24 cellular contexts compared by ENCODE assay signal in the genomic region with DNA sequence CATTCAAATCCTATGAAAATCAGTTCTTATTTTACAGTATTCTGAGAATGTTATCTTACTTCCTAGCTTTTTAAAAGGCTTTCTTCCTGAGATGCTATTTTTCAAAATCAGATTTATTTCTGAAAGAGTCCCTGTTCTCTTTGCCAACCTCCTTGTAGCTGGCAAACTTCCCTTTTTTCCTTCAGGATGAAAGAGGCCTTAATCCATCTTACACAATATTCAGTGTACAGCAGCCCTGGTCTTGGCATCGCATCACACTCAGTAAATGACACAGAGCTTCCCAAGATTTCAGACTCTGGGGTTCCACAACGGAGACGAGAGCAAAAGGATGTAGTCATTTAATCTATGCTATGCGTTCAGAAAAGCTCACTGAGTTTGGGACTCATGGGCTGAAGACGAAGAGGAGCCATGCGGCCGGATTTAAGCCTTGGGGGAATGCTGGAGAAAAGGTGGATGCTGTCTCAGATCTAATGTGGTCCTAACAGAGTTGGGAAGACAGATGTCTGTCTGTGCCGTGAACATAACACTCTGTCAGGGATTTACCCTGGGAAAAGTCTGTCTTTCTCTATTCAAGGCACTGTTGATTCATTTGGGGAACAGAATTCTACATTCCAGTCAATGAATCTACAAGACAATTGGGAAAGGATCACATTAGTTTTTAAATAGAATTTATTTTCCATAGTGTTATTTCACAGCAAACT.
DNase-seq lines count a peak whose midpoint lies in the region; ATAC-seq and TF ChIP-seq lines count a peak whose summit lies in the region.
"Had no signal": no experiment of that assay in that cellular context is flagged by ENCODE, and none has a peak within 500 bp of the region (broad histone marks: within the 10 kb centered on the region; RNA-seq: fewer than 3 reads in every experiment).

No MANE protein-coding gene starts in this region.

- H3K4me1 ChIP-seq in foreskin keratinocyte (no peaks in the 10 kb centered on the region), neuronal stem cell (ENCODE audit: control insufficient read depth in 2 of 2, insufficient read depth in 1 of 2, low read depth in 1 of 2, low read length in 2 of 2) (peaks cover 3 to 13% of the 10 kb centered on the region in 2 donors)

- DNase-seq in Ammon's horn (ENCODE audit: low spot score) (peak; percentile 54), SK-N-MC (ENCODE audit: low read depth, low spot score) (no peak), foreskin keratinocyte (no peak), neuronal stem cell (ENCODE audit: low spot score) (no peak), GM13976 (ENCODE audit: low spot score) (no peak), DMS79 treated with DMSO at 0.1 percent for 48 hours (lab: John Stamatoyannopoulos, UW) (no peak)
- DNase-seq: activated CD8-positive, alpha-beta T cell treated with anti-CD3 and anti-CD28 coated beads, Interleukin-2, amount 10 ng/mL, durations not matched to agents 7 days and 5 days; activated T-cell treated with anti-CD3 and anti-CD28 coated beads, Interleukin-2, amount 50 U/mL, for 72 hours; CD4-positive, alpha-beta T cell; DMS53; H7; MV-4-11; NCI-H1930; NCI-H446; RPMI8226; T-helper 1 cell had no signal

- H3K4me2 ChIP-seq in neuronal stem cell (ENCODE audit: insufficient read depth, low read length, poor library complexity, severe bottlenecking) = no peak overlapping the region

- no CpG with 5 or more reads among the region's 8 CpGs for WGBS in neuronal stem cell (ENCODE audit: extremely low coverage in 2 of 2, insufficient read length in 2 of 2, insufficient replicate concordance in 1 of 2), 2 donors

- no peak overlapping the region for H2BK120ac ChIP-seq in neuronal stem cell (ENCODE audit: low read depth, low read length)

- H3K9ac ChIP-seq in SK-N-MC (ENCODE audit: insufficient read length) (peak overlapping the region; percentile 46), neuronal stem cell (ENCODE audit: low read depth, low read length, poor library complexity) (no peak overlapping the region)

- no peak for TF ChIP-seq CTCF in foreskin keratinocyte (conservative IDR thresholded peaks at IDR 0.05)
- no peak for TF ChIP-seq CTCF in GM13976 (IDR thresholded peaks at IDR 0.05; ENCODE audit: borderline replicate concordance, control extremely low read depth, extremely low read depth, insufficient read depth, missing control alignments)

- H3K27me3 ChIP-seq in foreskin keratinocyte (peaks cover 16% of the 10 kb centered on the region), neuronal stem cell (ENCODE audit: control insufficient read depth in 3 of 3, insufficient read depth in 3 of 3, low read depth in 1 of 3, low read length in 3 of 3) (peaks cover 0 to 1% (median 0%) of the 10 kb centered on the region in 3 experiments)

- no peaks in the 10 kb centered on the region for H3K79me1 ChIP-seq in neuronal stem cell (ENCODE audit: low read depth, low read length)

- peak overlapping the region; percentile 72 for H3K4me3 ChIP-seq in SK-N-MC
- no peak overlapping the region for H3K4me3 ChIP-seq in neuronal stem cell (ENCODE audit: low read length in 2 of 2)
- H3K4me3 ChIP-seq: K562, lung had no signal

- no peak overlapping the region for H2BK15ac ChIP-seq in neuronal stem cell (ENCODE audit: low read length)

- H3K36me3 ChIP-seq in SK-N-MC (ENCODE audit: insufficient read depth, low read length) (no peaks in the 10 kb centered on the region), neuronal stem cell (replicated peaks in 1 of 2; ENCODE audit: control insufficient read depth in 2 of 2, insufficient read depth in 2 of 2, low read length in 2 of 2) (no peaks in the 10 kb centered on the region)

- no peak overlapping the region for H4K91ac ChIP-seq in neuronal stem cell (ENCODE audit: low read depth, low read length, poor library complexity)

- in situ Hi-C loops in GM13976 (cut with MboI; ENCODE audit: low sequenced_read_pairs, unreplicated experiment) = no loop called here

- ATAC-seq in foreskin keratinocyte (peak; percentile 23), GM18861 (IDR thresholded peaks at IDR 0.05; ENCODE audit: unreplicated experiment) (no peak), HG03095 (IDR thresholded peaks at IDR 0.05; ENCODE audit: unreplicated experiment) (no peak)
- ATAC-seq: activated CD8-positive, alpha-beta T cell treated with anti-CD3 and anti-CD28 coated beads, Interleukin-2, amount 10 ng/mL, durations not matched to agents 7 days and 5 days; activated T-cell treated with anti-CD3 and anti-CD28 coated beads, Interleukin-2, amount 50 U/mL, for 72 hours; K562; natural killer cell treated with Interleukin-12 subunit alpha and Interleukin-12 subunit beta and Interleukin-15 and Interleukin-18, amount 100 ng/mL, for 72 hours; stimulated activated memory B cell treated with anti-CD40 and anti-IgM and Interleukin-4, amounts not matched to agents 10 μg/mL and 1 μg/mL and 100 μg/mL, for 72 hours had no signal

- H2BK12ac ChIP-seq in neuronal stem cell (ENCODE audit: low read length) = no peak overlapping the region

- no peak overlapping the region for H4K8ac ChIP-seq in neuronal stem cell (ENCODE audit: low read depth, low read length)

- no peak overlapping the region for H3K18ac ChIP-seq in neuronal stem cell (ENCODE audit: low read length)

- H2AFZ ChIP-seq in neuronal stem cell (ENCODE audit: low read length) = peak overlapping the region; percentile 16

- H2AK5ac ChIP-seq in neuronal stem cell (ENCODE audit: low read depth, low read length) = no peak overlapping the region

- no peak overlapping the region for H2BK5ac ChIP-seq in neuronal stem cell (ENCODE audit: low read length)

- H3K4ac ChIP-seq in neuronal stem cell (ENCODE audit: low read length) = no peak overlapping the region

- H3K9me3 ChIP-seq in SK-N-MC (ENCODE audit: low read depth, low read length) (no peaks in the 10 kb centered on the region), neuronal stem cell (replicated peaks in 1 of 2; ENCODE audit: control insufficient read depth in 2 of 2, insufficient read depth in 1 of 2, low read depth in 1 of 2, low read length in 2 of 2) (no peaks in the 10 kb centered on the region)

- H3K23ac ChIP-seq in neuronal stem cell (ENCODE audit: low read depth, low read length, poor library complexity) = no peak overlapping the region

- H3K14ac ChIP-seq in neuronal stem cell (ENCODE audit: low read length) = no peak overlapping the region

- H3K27ac ChIP-seq in SK-N-MC (peak overlapping the region; percentile 65), foreskin keratinocyte (no peak overlapping the region), neuronal stem cell (replicated peaks; ENCODE audit: low read length) (no peak overlapping the region)
- H3K27ac ChIP-seq: epithelial cell of prostate, VCaP had no signal
